Comparison of ENCODE assay signal across 1 cellular context in the genomic region with DNA sequence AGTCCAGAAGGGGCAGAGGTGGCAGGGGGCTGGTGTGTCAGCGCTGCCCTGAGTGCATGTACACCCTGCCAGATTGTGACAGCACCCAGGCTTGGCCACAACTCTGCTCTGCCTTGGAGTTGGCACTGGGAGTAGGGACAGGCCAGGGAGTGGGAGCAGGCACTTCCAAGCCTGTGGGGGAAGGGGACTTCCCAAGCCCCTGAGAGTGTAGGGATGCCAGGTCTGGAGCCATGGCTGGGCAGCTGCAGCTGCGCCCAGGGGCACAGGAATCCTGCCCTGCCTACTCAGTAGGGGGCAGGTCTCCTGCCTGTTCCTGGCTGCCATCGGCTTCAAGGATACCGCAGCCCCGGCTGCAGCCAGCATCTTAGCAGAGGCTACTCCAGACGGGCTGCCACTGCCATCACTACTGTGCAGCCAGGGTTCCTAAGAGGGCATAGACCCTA.
TF ChIP-seq lines count a peak whose summit lies in the region.

No MANE protein-coding gene starts in this region.

TF ChIP-seq in GM12878, 131 proteins besides CTCF, POLR2A, EP300 and RAD21:
- TF ChIP-seq HCFC1 (IDR thresholded peaks at IDR 0.05; ENCODE audit: low read length) (no peak), NR2C1 (IDR thresholded peaks at IDR 0.05) (no peak), YY1 (IDR thresholded peaks at IDR 0.05; ENCODE audit: low read depth, low read length) (no peak), DPF2 (IDR thresholded peaks at IDR 0.05) (no peak), NBN (IDR thresholded peaks at IDR 0.05) (no peak), PKNOX1 (IDR thresholded peaks at IDR 0.05) (no peak), FOXM1 (IDR thresholded peaks at IDR 0.05; ENCODE audit: low read depth, low read length) (no peak), ZNF592 (IDR thresholded peaks at IDR 0.05) (no peak), RFX5 (IDR thresholded peaks at IDR 0.05; ENCODE audit: low read depth, low read length) (no peak), MYC (IDR thresholded peaks at IDR 0.05; ENCODE audit: insufficient read depth, insufficient read length, insufficient replicate concordance, low read length, severe bottlenecking) (no peak), SMAD5 (IDR thresholded peaks at IDR 0.05; ENCODE audit: low read depth) (no peak), TCF3 (IDR thresholded peaks at IDR 0.05; ENCODE audit: borderline replicate concordance, insufficient read depth, low read depth, low read length) (no peak), TCF12 (IDR thresholded peaks at IDR 0.05; ENCODE audit: low read depth, low read length) (no peak)
- TF ChIP-seq, protein P1, sequence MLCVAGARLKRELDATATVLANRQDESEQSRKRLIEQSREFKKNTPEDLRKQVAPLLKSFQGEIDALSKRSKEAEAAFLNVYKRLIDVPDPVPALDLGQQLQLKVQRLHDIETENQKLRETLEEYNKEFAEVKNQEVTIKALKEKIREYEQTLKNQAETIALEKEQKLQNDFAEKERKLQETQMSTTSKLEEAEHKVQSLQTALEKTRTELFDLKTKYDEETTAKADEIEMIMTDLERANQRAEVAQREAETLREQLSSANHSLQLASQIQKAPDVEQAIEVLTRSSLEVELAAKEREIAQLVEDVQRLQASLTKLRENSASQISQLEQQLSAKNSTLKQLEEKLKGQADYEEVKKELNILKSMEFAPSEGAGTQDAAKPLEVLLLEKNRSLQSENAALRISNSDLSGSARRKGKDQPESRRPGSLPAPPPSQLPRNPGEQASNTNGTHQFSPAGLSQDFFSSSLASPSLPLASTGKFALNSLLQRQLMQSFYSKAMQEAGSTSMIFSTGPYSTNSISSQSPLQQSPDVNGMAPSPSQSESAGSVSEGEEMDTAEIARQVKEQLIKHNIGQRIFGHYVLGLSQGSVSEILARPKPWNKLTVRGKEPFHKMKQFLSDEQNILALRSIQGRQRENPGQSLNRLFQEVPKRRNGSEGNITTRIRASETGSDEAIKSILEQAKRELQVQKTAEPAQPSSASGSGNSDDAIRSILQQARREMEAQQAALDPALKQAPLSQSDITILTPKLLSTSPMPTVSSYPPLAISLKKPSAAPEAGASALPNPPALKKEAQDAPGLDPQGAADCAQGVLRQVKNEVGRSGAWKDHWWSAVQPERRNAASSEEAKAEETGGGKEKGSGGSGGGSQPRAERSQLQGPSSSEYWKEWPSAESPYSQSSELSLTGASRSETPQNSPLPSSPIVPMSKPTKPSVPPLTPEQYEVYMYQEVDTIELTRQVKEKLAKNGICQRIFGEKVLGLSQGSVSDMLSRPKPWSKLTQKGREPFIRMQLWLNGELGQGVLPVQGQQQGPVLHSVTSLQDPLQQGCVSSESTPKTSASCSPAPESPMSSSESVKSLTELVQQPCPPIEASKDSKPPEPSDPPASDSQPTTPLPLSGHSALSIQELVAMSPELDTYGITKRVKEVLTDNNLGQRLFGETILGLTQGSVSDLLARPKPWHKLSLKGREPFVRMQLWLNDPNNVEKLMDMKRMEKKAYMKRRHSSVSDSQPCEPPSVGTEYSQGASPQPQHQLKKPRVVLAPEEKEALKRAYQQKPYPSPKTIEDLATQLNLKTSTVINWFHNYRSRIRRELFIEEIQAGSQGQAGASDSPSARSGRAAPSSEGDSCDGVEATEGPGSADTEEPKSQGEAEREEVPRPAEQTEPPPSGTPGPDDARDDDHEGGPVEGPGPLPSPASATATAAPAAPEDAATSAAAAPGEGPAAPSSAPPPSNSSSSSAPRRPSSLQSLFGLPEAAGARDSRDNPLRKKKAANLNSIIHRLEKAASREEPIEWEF (IDR thresholded peaks at IDR 0.05; ENCODE audit: insufficient replicate concordance, low read depth, low read length): no peak
- TF ChIP-seq, protein P2, sequence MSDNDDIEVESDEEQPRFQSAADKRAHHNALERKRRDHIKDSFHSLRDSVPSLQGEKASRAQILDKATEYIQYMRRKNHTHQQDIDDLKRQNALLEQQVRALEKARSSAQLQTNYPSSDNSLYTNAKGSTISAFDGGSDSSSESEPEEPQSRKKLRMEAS (IDR thresholded peaks at IDR 0.05; ENCODE audit: low read depth, low read length): no peak
